In the genomic region with DNA sequence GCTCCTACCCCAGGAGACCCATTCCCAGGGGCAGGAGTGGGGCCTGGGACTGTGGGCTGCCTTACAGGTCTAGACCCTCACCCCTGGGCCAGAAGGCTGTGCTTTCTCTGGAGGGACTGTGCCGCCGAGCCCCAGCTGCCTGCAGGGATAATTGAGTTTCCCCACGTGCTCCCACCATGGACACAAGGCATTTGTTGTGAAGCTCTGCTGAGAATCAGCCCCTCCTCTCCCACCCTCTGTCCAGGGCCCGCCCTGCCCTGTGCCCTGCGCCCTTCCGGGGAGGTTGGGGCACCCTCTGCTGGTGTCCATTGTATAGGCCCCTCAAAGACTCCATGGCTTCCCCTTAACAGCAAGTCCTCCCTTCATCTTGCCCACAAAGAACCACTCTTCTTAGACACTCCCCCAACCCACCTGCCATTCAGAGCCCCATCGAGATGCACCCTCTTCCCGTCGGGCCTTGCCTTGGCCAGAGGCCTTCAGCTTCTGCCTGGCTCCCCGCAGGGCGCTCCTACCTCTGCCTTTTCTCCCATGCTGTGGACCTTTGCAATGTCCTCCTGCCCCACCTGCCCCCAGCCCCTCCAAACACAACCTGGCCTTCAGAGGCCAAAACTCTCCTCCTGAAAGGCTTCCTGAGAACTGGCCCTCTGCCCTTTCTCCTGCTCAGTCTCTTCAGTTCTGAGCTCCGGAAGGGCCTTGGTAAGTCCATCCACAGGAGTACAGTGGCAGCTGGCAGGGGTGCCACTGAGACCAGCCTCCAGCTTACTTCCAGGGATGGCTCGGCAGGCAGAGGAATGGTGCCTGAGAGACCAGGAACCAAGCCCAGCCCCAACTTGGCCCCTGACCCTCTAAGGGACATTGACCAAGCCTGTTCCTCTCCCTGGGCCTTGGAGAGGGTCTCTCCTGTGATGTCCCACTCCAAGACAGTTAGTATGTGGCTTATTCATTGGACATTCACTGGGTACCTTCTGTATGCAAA, we compare ENCODE assay signal across 12 cellular contexts.
DNase-seq lines count a peak whose midpoint lies in the region; ATAC-seq and TF ChIP-seq lines count a peak whose summit lies in the region.
"Had no signal": no experiment of that assay in that cellular context is flagged by ENCODE, and none has a peak within 500 bp of the region (broad histone marks: within the 10 kb centered on the region; RNA-seq: fewer than 3 reads in every experiment).

No MANE protein-coding gene starts in this region.

- no peaks in the 10 kb centered on the region for H3K36me3 ChIP-seq in WERI-Rb-1

- TF ChIP-seq CTCF in GM13977 (IDR thresholded peaks at IDR 0.05; ENCODE audit: extremely low read depth, insufficient read depth, missing control alignments) (peak; percentile 27), WERI-Rb-1 (IDR thresholded peaks at IDR 0.05; ENCODE audit: low read depth, low read length) (peak; percentile 29; the same call in 1 of the 2 replicates)

- in situ Hi-C loops in GM13977 (cut with MboI; ENCODE audit: low pct_unique_long_range_greater_than_20kb, low sequenced_read_pairs, unreplicated experiment), result no loop called here

- H3K27me3 ChIP-seq in WERI-Rb-1 (ENCODE audit: insufficient read depth, low read depth, severe bottlenecking), result peaks cover 13% of the 10 kb centered on the region

- no peaks in the 10 kb centered on the region for H3K9me3 ChIP-seq in WERI-Rb-1 (ENCODE audit: severe bottlenecking)

- H3K27ac ChIP-seq in WERI-Rb-1, result no peak overlapping the region

- ATAC-seq in HG03432 (IDR thresholded peaks at IDR 0.05; ENCODE audit: unreplicated experiment), result no peak
- ATAC-seq: naive thymus-derived CD4-positive, alpha-beta T cell had no signal

- H3K4me3 ChIP-seq in WERI-Rb-1 (ENCODE audit: low read depth, low read length), result no peak overlapping the region

- DNase-seq in GM13977 (ENCODE audit: low spot score), result no peak
- DNase-seq in WERI-Rb-1, result peak; percentile 30
- peak; percentile 43 to 65 for DNase-seq in hippocampal formation (lab: John Stamatoyannopoulos, UW)
- peak; percentile 77 for DNase-seq in superior temporal gyrus (ENCODE audit: extremely low spot score)
- DNase-seq in effector CD8-positive, alpha-beta T cell (lab: John Stamatoyannopoulos, UW), result no peak
- no peak for DNase-seq in OCI-M2 (lab: John Stamatoyannopoulos, UW; ENCODE audit: unreplicated experiment)
- DNase-seq: activated CD4-positive, alpha-beta T cell treated with anti-CD3 and anti-CD28 coated beads, Interleukin-2, amount 10 ng/mL, durations not matched to agents 24 days and 14 days; activated effector memory CD4-positive, alpha-beta T cell treated with anti-CD3 and anti-CD28 coated beads, Interleukin-2, amount 50 U/mL, for 16 hours; Calu3; naive thymus-derived CD4-positive, alpha-beta T cell; NCI-H510A treated with DMSO at 0.1 percent for 48 hours had no signal

Comparison
In these comparisons a context has a peak if more than half of its experiments do, and no peak if none do; other contexts are left out.
1. DNase-seq: peak in WERI-Rb-1 (single experiment), hippocampal formation (2 of 2) and superior temporal gyrus (single experiment); none in GM13977 (single experiment), effector CD8-positive, alpha-beta T cell (single experiment) and OCI-M2 (single experiment).